ENCODE assay signal across 9 cellular contexts in genomic region chr14:33943081-33943480, GRCh38. TPM values are rescaled to one million over a fixed set of nuclear protein-coding genes. Genes with fewer than 3 reads are reported as not detected.
DNase-seq lines count a peak whose midpoint lies in the region; ATAC-seq, FAIRE-seq and TF ChIP-seq lines count a peak whose summit lies in the region.
"Had no signal": no experiment of that assay in that cellular context is flagged by ENCODE, and none has a peak within 500 bp of the region (broad histone marks: within the 10 kb centered on the region; RNA-seq: fewer than 3 reads in every experiment).

No MANE protein-coding gene starts in this region.

- DNase-seq in MG63, result peak; percentile 15
- peak; percentile 70 for DNase-seq in NCI-H526 treated with DMSO at 0.1 percent for 48 hours (lab: John Stamatoyannopoulos, UW)
- DNase-seq in upper lobe of right lung, result no peak
- DNase-seq in activated CD8-positive, alpha-beta memory T cell treated with anti-CD3 and anti-CD28 coated beads for 24 hours, result no peak
- DNase-seq in activated CD4-positive, alpha-beta T cell treated with anti-CD3 and anti-CD28 coated beads for 1 hour, result no peak
- DNase-seq: naive thymus-derived CD8-positive, alpha-beta T cell had no signal

- no peaks in the 10 kb centered on the region for H3K27me3 ChIP-seq in MG63
- H3K27me3 ChIP-seq in upper lobe of right lung, result peaks cover 3% of the 10 kb centered on the region

- TF ChIP-seq CTCF in 22Rv1 (IDR thresholded peaks at IDR 0.05), result no peak
- TF ChIP-seq CTCF in upper lobe of right lung (IDR thresholded peaks at IDR 0.05), result no peak

- peaks cover 5% of the 10 kb centered on the region for H3K4me1 ChIP-seq in upper lobe of right lung

- ATAC-seq in upper lobe of right lung, result no peak
- ATAC-seq in GM18870 (IDR thresholded peaks at IDR 0.05; ENCODE audit: unreplicated experiment), result no peak
- ATAC-seq: naive thymus-derived CD8-positive, alpha-beta T cell had no signal

- peak overlapping the region; percentile 59 for H3K27ac ChIP-seq in 22Rv1
- no peak overlapping the region for H3K27ac ChIP-seq in upper lobe of right lung

- peak; percentile 93 for FAIRE-seq in islet of Langerhans (lab: Jason Lieb, UNC)

- intact Hi-C loops in upper lobe of right lung (cut with DNase I), result no loop called here

- H3K36me3 ChIP-seq in MG63 (no peaks in the 10 kb centered on the region), upper lobe of right lung (no peaks in the 10 kb centered on the region)

- no peaks in the 10 kb centered on the region for H3K9me3 ChIP-seq in MG63
- no peaks in the 10 kb centered on the region for H3K9me3 ChIP-seq in upper lobe of right lung

- H3K4me3 ChIP-seq in MG63 (no peak overlapping the region), upper lobe of right lung (no peak overlapping the region)

RNA-seq across cellular contexts. Expression of gene EGLN3, which starts 7.8 kb away (rescaled TPM):
- total RNA-seq in MG63 (2014; rRNA removed; shearing (Covaris generic); ENCODE audit: low replicate concordance), result 4.5 and 9.3 TPM in 2 replicates
- 7.6 TPM for total RNA-seq in upper lobe of right lung

Comparison
In these comparisons a context has a peak if more than half of its experiments do, and no peak if none do; other contexts are left out.
1. DNase-seq: peak in MG63 (single experiment) and NCI-H526 treated with DMSO at 0.1 percent for 48 hours (single experiment); none in upper lobe of right lung (single experiment), activated CD8-positive, alpha-beta memory T cell treated with anti-CD3 and anti-CD28 coated beads for 24 hours (single experiment) and activated CD4-positive, alpha-beta T cell treated with anti-CD3 and anti-CD28 coated beads for 1 hour (single experiment).